In genomic region chr3:148309390-148310035, GRCh38 we compare ENCODE assay signal across 8 cellular contexts.
A peak's percentile ranks its signal among the peaks of the same experiment; 100 is the strongest.
DNase-seq lines count a peak whose midpoint lies in the region; ATAC-seq and TF ChIP-seq lines count a peak whose summit lies in the region.

No MANE protein-coding gene starts in this region.

- no peaks in the 10 kb centered on the region for H3K9me3 ChIP-seq in mesenchymal stem cell (ENCODE audit: control insufficient read depth, low read length)

- no peaks in the 10 kb centered on the region for H3K4me1 ChIP-seq in mesenchymal stem cell (ENCODE audit: control insufficient read depth, insufficient read depth, low read depth, low read length)

- H2AFZ ChIP-seq in mesenchymal stem cell (ENCODE audit: low read depth, low read length) = no peak overlapping the region

- no peak overlapping the region for H3K4ac ChIP-seq in mesenchymal stem cell (ENCODE audit: low read depth in 1 of 2, low read length in 2 of 2)

- ATAC-seq in GM18519 (IDR thresholded peaks at IDR 0.05; ENCODE audit: low FRiP score, unreplicated experiment) (peak; percentile 63), HG02884 (IDR thresholded peaks at IDR 0.05; ENCODE audit: unreplicated experiment) (peak; percentile 88)

- H3K4me2 ChIP-seq in mesenchymal stem cell (ENCODE audit: low read length, poor library complexity, severe bottlenecking) = no peak overlapping the region

- no peak overlapping the region for H3K18ac ChIP-seq in mesenchymal stem cell (ENCODE audit: low read depth in 1 of 2, low read length in 2 of 2)

- H3K27ac ChIP-seq in brain microvascular endothelial cell (no peak overlapping the region), mesenchymal stem cell (ENCODE audit: low read length, poor library complexity, severe bottlenecking) (no peak overlapping the region)

- TF ChIP-seq CTCF in brain microvascular endothelial cell (IDR thresholded peaks at IDR 0.05; ENCODE audit: low read depth, low read length, missing control alignments) = peak; percentile 85

- no peak overlapping the region for H2AK5ac ChIP-seq in mesenchymal stem cell (ENCODE audit: low read length, severe bottlenecking)

- WGBS in mesenchymal stem cell = 25% methylated on average over 3 of the region's 4 CpGs

- H3K79me1 ChIP-seq in mesenchymal stem cell (replicated peaks; ENCODE audit: low read length, poor library complexity, severe bottlenecking) = no peaks in the 10 kb centered on the region

- H3K36me3 ChIP-seq in brain microvascular endothelial cell (replicated peaks) = no peaks in the 10 kb centered on the region
- H3K36me3 ChIP-seq in mesenchymal stem cell (ENCODE audit: control insufficient read depth in 1 of 2, insufficient read depth in 2 of 2, low read depth in 1 of 2, low read length in 2 of 2) = no peaks in the 10 kb centered on the region

- H2BK12ac ChIP-seq in mesenchymal stem cell (ENCODE audit: low read length in 2 of 2) = no peak overlapping the region

- H2BK120ac ChIP-seq in mesenchymal stem cell (ENCODE audit: low read depth, low read length) = no peak overlapping the region

- H3K27me3 ChIP-seq in brain microvascular endothelial cell (replicated peaks) (no peaks in the 10 kb centered on the region), mesenchymal stem cell (ENCODE audit: control insufficient read depth in 1 of 2, insufficient read depth in 1 of 2, low read length in 2 of 2) (no peaks in the 10 kb centered on the region)

- no peak overlapping the region for H3K23ac ChIP-seq in mesenchymal stem cell (ENCODE audit: low read length in 2 of 2)

- H3K9ac ChIP-seq in mesenchymal stem cell (ENCODE audit: low read length) = no peak overlapping the region

- in situ Hi-C loops in brain microvascular endothelial cell (cut with HindIII; ENCODE audit: low pct_ligation_motif_present, low sequenced_read_pairs) = no loop called here

- H3K14ac ChIP-seq in mesenchymal stem cell (ENCODE audit: low read length in 2 of 2) = no peak overlapping the region

- H2BK5ac ChIP-seq in mesenchymal stem cell (ENCODE audit: low read depth, low read length, poor library complexity, severe bottlenecking) = no peak overlapping the region

- H4K91ac ChIP-seq in mesenchymal stem cell (ENCODE audit: low read length) = no peak overlapping the region

- DNase-seq in CD1c-positive myeloid dendritic cell (ENCODE audit: extremely low spot score) = peak; percentile 54
- peak; percentile 31 for DNase-seq in NCI-H1105 (lab: John Stamatoyannopoulos, UW)
- peak; percentile 55 for DNase-seq in brain microvascular endothelial cell
- DNase-seq in mesenchymal stem cell = peak; percentile 60
- no peak for DNase-seq in NCI-H1436 (lab: John Stamatoyannopoulos, UW)
- no peak for DNase-seq in kidney glomerular epithelial cell (lab: John Stamatoyannopoulos, UW)

- H3K4me3 ChIP-seq in brain microvascular endothelial cell (ENCODE audit: low read depth, low read length) (no peak overlapping the region), mesenchymal stem cell (ENCODE audit: insufficient read depth in 1 of 2, low read depth in 1 of 2, low read length in 2 of 2) (no peak overlapping the region)

- no peak overlapping the region for H2BK15ac ChIP-seq in mesenchymal stem cell (ENCODE audit: low read depth, poor library complexity, severe bottlenecking)

- H4K8ac ChIP-seq in mesenchymal stem cell (ENCODE audit: low read length) = no peak overlapping the region

Comparison
In these comparisons a context has a peak if more than half of its experiments do, and no peak if none do; other contexts are left out.
1. DNase-seq: peak in CD1c-positive myeloid dendritic cell (single experiment), NCI-H1105 (single experiment), brain microvascular endothelial cell (single experiment) and mesenchymal stem cell (single experiment); none in NCI-H1436 (single experiment) and kidney glomerular epithelial cell (single experiment).